ENCODE assay signal across 30 cellular contexts in the genomic region with DNA sequence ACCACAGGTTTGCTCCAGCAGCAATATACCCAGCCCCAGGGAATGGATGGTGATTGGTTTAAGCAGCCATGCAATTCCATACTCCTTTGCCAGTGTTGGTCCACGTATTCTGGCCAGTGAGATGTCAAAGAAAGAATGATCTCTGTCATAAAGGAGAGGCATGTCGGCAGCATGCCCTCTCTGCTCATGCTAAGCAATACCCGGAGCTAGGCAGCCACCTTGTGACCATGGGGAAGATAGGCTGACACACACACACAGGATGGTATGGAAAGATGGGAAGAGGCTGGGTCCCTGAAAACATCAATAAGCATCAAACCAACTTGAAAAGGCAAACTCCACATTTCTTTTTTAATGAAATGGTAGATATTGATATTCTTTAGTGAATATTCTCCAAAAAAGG. TPM values are rescaled to one million over a fixed set of nuclear protein-coding genes. Genes with fewer than 3 reads are reported as not detected.
DNase-seq lines count a peak whose midpoint lies in the region; ATAC-seq and TF ChIP-seq lines count a peak whose summit lies in the region.
"Had no signal": no experiment of that assay in that cellular context is flagged by ENCODE, and none has a peak within 500 bp of the region (broad histone marks: within the 10 kb centered on the region; RNA-seq: fewer than 3 reads in every experiment).

No MANE protein-coding gene starts in this region.

- TF ChIP-seq CTCF in WERI-Rb-1 (IDR thresholded peaks at IDR 0.05; ENCODE audit: low read depth, low read length): peak; percentile 23; the same call in 1 of the 2 replicates
- no peak for TF ChIP-seq CTCF in osteoblast (IDR thresholded peaks at IDR 0.05; ENCODE audit: extremely low read depth, low read depth, low read length)

- H3K27ac ChIP-seq in WERI-Rb-1 (no peak overlapping the region), osteoblast (ENCODE audit: low read depth, low read length) (no peak overlapping the region)
- H3K27ac ChIP-seq: pancreas, Peyer's patch, SJCRH30, tibial artery had no signal

- H3K9me3 ChIP-seq in WERI-Rb-1 (ENCODE audit: severe bottlenecking) (no peaks in the 10 kb centered on the region), osteoblast (ENCODE audit: low read depth, low read length) (no peaks in the 10 kb centered on the region)
- H3K9me3 ChIP-seq: pancreas, Peyer's patch, SJCRH30, tibial artery had no signal

- no peak overlapping the region for H3K4me3 Mint-ChIP-seq in activated naive CD4-positive, alpha-beta T cell treated with anti-CD3 and anti-CD28 coated beads for 36 hours
- H3K4me3 Mint-ChIP-seq in T-helper 2 cell treated with Interferon-gamma antibody and Interleukin-4, amounts not matched to agents 5 μg/mL and 100 μg/mL, for 36 hours: no peak overlapping the region
- no peak overlapping the region for H3K4me3 Mint-ChIP-seq in activated naive CD8-positive, alpha-beta T cell treated with anti-CD3 and anti-CD28 coated beads, Interleukin-2, amount 50 U/mL, for 24 hours
- H3K4me3 Mint-ChIP-seq: CD4-positive, alpha-beta memory T cell; natural killer cell treated with Interleukin-12 subunit alpha and Interleukin-12 subunit beta and Interleukin-15 and Interleukin-18, amount 100 ng/mL, for 72 hours had no signal

- no peak overlapping the region for H3K27ac Mint-ChIP-seq in activated naive CD4-positive, alpha-beta T cell treated with anti-CD3 and anti-CD28 coated beads for 36 hours
- no peak overlapping the region for H3K27ac Mint-ChIP-seq in T-helper 2 cell treated with Interferon-gamma antibody and Interleukin-4, amounts not matched to agents 5 μg/mL and 100 μg/mL, for 36 hours
- no peak overlapping the region for H3K27ac Mint-ChIP-seq in activated naive CD8-positive, alpha-beta T cell treated with anti-CD3 and anti-CD28 coated beads, Interleukin-2, amount 50 U/mL, for 24 hours
- H3K27ac Mint-ChIP-seq: CD4-positive, alpha-beta memory T cell; natural killer cell treated with Interleukin-12 subunit alpha and Interleukin-12 subunit beta and Interleukin-15 and Interleukin-18, amount 100 ng/mL, for 72 hours had no signal

- no peak overlapping the region for H3K4me2 ChIP-seq in osteoblast (ENCODE audit: insufficient read depth, low read length)
- H3K4me2 ChIP-seq: smooth muscle cell had no signal

- H3K4me3 ChIP-seq in WERI-Rb-1 (ENCODE audit: low read depth, low read length): no peak overlapping the region
- H3K4me3 ChIP-seq in osteoblast (ENCODE audit: insufficient read depth, low read length): no peak overlapping the region
- H3K4me3 ChIP-seq: pancreas, Peyer's patch, SJCRH30, smooth muscle cell, tibial artery had no signal

- H3K27me3 Mint-ChIP-seq in activated naive CD4-positive, alpha-beta T cell treated with anti-CD3 and anti-CD28 coated beads for 36 hours (ENCODE audit: low read depth): peaks cover 34% of the 10 kb centered on the region
- H3K27me3 Mint-ChIP-seq in T-helper 2 cell treated with Interferon-gamma antibody and Interleukin-4, amounts not matched to agents 5 μg/mL and 100 μg/mL, for 36 hours (ENCODE audit: low read depth): peaks cover 50% of the 10 kb centered on the region
- H3K27me3 Mint-ChIP-seq in activated naive CD8-positive, alpha-beta T cell treated with anti-CD3 and anti-CD28 coated beads, Interleukin-2, amount 50 U/mL, for 24 hours: peaks cover 36% of the 10 kb centered on the region

- DNase-seq in activated naive CD4-positive, alpha-beta T cell treated with anti-CD3 and anti-CD28 coated beads for 36 hours: peak; percentile 15
- DNase-seq in activated naive CD4-positive, alpha-beta T cell treated with anti-CD3 and anti-CD28 coated beads, Interleukin-2, amount 50 U/mL, for 16 hours: no peak
- peak; percentile 7 for DNase-seq in M059J (ENCODE audit: low read depth)
- no peak for DNase-seq in WERI-Rb-1
- peak; percentile 62 for DNase-seq in osteoblast (ENCODE audit: insufficient read length, low spot score, missing footprints)
- no peak for DNase-seq in T-helper 2 cell treated with Interferon-gamma antibody and Interleukin-4, amounts not matched to agents 5 μg/mL and 100 μg/mL, for 36 hours (ENCODE audit: low spot score)
- DNase-seq in activated naive CD8-positive, alpha-beta T cell treated with anti-CD3 and anti-CD28 coated beads, Interleukin-2, amount 50 U/mL, for 24 hours: no peak
- DNase-seq: activated effector memory CD4-positive, alpha-beta T cell treated with anti-CD3 and anti-CD28 coated beads, Interleukin-2, amount 50 U/mL, for 16 hours; activated T-cell treated with anti-CD3 and anti-CD28 coated beads, Interleukin-2, amount 50 U/mL, for 1 hour; AML-193; CD4-positive, alpha-beta memory T cell; cerebellar nuclear complex; DMS 273 treated with DMSO at 0.1 percent for 48 hours; GDM1; GOT3; NCI-H1048; NCI-H1694 treated with DMSO at 0.1 percent for 48 hours; NCI-H524; NK-92 treated with Interleukin-12 subunit alpha and Interleukin-12 subunit beta, amount 100 ng/mL, for 24 hours; pancreas; Peyer's patch; SJCRH30; stimulated activated CD4-positive, alpha-beta T cell treated with anti-CD3 and anti-CD28 coated beads, Interleukin-1b, Interleukin-23, amount 100 ng/mL, for 48 hours; tibial artery had no signal

- no peaks in the 10 kb centered on the region for H4K20me1 ChIP-seq in osteoblast (ENCODE audit: insufficient read depth, low read length)

- no peak overlapping the region for H2AFZ ChIP-seq in osteoblast (ENCODE audit: low read length)

- no peaks in the 10 kb centered on the region for H3K9me3 Mint-ChIP-seq in activated naive CD4-positive, alpha-beta T cell treated with anti-CD3 and anti-CD28 coated beads for 36 hours
- H3K9me3 Mint-ChIP-seq in T-helper 2 cell treated with Interferon-gamma antibody and Interleukin-4, amounts not matched to agents 5 μg/mL and 100 μg/mL, for 36 hours: no peaks in the 10 kb centered on the region
- no peaks in the 10 kb centered on the region for H3K9me3 Mint-ChIP-seq in activated naive CD8-positive, alpha-beta T cell treated with anti-CD3 and anti-CD28 coated beads, Interleukin-2, amount 50 U/mL, for 24 hours
- H3K9me3 Mint-ChIP-seq: natural killer cell treated with Interleukin-12 subunit alpha and Interleukin-12 subunit beta and Interleukin-15 and Interleukin-18, amount 100 ng/mL, for 72 hours had no signal

- CTCF ChIA-PET in activated naive CD4-positive, alpha-beta T cell treated with anti-CD3 and anti-CD28 coated beads for 36 hours (lab: Charles Lee): interaction anchor here (1.4 kb wide), 1 partner anchor 57 kb away, joined by 4 read pairs; no protein-coding TSS in a partner anchor

- no peak for ATAC-seq in HG03039 (IDR thresholded peaks at IDR 0.05; ENCODE audit: unreplicated experiment)
- no peak for ATAC-seq in activated naive CD8-positive, alpha-beta T cell treated with anti-CD3 and anti-CD28 coated beads, Interleukin-2, amount 50 U/mL, for 24 hours
- ATAC-seq: pancreas had no signal

- H3K27me3 ChIP-seq in WERI-Rb-1 (ENCODE audit: insufficient read depth, low read depth, severe bottlenecking) (no peaks in the 10 kb centered on the region), osteoblast (ENCODE audit: insufficient read depth, low read length) (peaks cover 32% of the 10 kb centered on the region)

- intact Hi-C loops in activated naive CD4-positive, alpha-beta T cell treated with anti-CD3 and anti-CD28 coated beads for 36 hours (cut with micrococcal nuclease): no loop called here

- no peaks in the 10 kb centered on the region for H3K4me1 ChIP-seq in osteoblast (ENCODE audit: insufficient read depth, low read length)
- H3K4me1 ChIP-seq: pancreas, SJCRH30 had no signal

- H3K4me1 Mint-ChIP-seq in activated naive CD4-positive, alpha-beta T cell treated with anti-CD3 and anti-CD28 coated beads for 36 hours (ENCODE audit: low read depth): peaks cover 7% of the 10 kb centered on the region
- peaks cover 2% of the 10 kb centered on the region for H3K4me1 Mint-ChIP-seq in T-helper 2 cell treated with Interferon-gamma antibody and Interleukin-4, amounts not matched to agents 5 μg/mL and 100 μg/mL, for 36 hours (ENCODE audit: low read depth)
- peaks cover 2% of the 10 kb centered on the region for H3K4me1 Mint-ChIP-seq in activated naive CD8-positive, alpha-beta T cell treated with anti-CD3 and anti-CD28 coated beads, Interleukin-2, amount 50 U/mL, for 24 hours

- H3K79me2 ChIP-seq in osteoblast (ENCODE audit: insufficient read depth, low read length): no peaks in the 10 kb centered on the region

- H3K36me3 Mint-ChIP-seq in activated naive CD4-positive, alpha-beta T cell treated with anti-CD3 and anti-CD28 coated beads for 36 hours (ENCODE audit: low read depth): no peaks in the 10 kb centered on the region
- H3K36me3 Mint-ChIP-seq in T-helper 2 cell treated with Interferon-gamma antibody and Interleukin-4, amounts not matched to agents 5 μg/mL and 100 μg/mL, for 36 hours (ENCODE audit: low read depth): no peaks in the 10 kb centered on the region
- no peaks in the 10 kb centered on the region for H3K36me3 Mint-ChIP-seq in activated naive CD8-positive, alpha-beta T cell treated with anti-CD3 and anti-CD28 coated beads, Interleukin-2, amount 50 U/mL, for 24 hours (ENCODE audit: low read depth)
- H3K36me3 Mint-ChIP-seq: CD4-positive, alpha-beta memory T cell; natural killer cell treated with Interleukin-12 subunit alpha and Interleukin-12 subunit beta and Interleukin-15 and Interleukin-18, amount 100 ng/mL, for 72 hours had no signal

- H3K36me3 ChIP-seq in WERI-Rb-1: peaks cover 43% of the 10 kb centered on the region
- no peaks in the 10 kb centered on the region for H3K36me3 ChIP-seq in osteoblast (ENCODE audit: insufficient read depth, low read length)
- H3K36me3 ChIP-seq: pancreas, Peyer's patch, SJCRH30, tibial artery had no signal

RNA-seq across cellular contexts. Expression of a gene that starts 5.1 kb away (rescaled TPM):
- total RNA-seq in activated naive CD4-positive, alpha-beta T cell treated with anti-CD3 and anti-CD28 coated beads for 36 hours: not detected
- total RNA-seq in M059J (2014; rRNA removed; shearing (Covaris generic)): not detected in 2 replicates
- not detected in 2 replicates for total RNA-seq in osteoblast
- total RNA-seq: A172; activated CD8-positive, alpha-beta memory T cell treated with anti-CD3 and anti-CD28 coated beads for 36 hours; CD4-positive, alpha-beta memory T cell; dermis microvascular lymphatic vessel endothelial cell; natural killer cell treated with Interleukin-12 subunit alpha and Interleukin-12 subunit beta and Interleukin-15 and Interleukin-18, amount 100 ng/mL, for 72 hours; SJCRH30; smooth muscle cell had no signal

Comparison
In these comparisons a context has a peak if more than half of its experiments do, and no peak if none do; other contexts are left out.
1. DNase-seq: peak in activated naive CD4-positive, alpha-beta T cell treated with anti-CD3 and anti-CD28 coated beads for 36 hours (single experiment), M059J (single experiment) and osteoblast (single experiment); none in activated naive CD4-positive, alpha-beta T cell treated with anti-CD3 and anti-CD28 coated beads, Interleukin-2, amount 50 U/mL, for 16 hours (single experiment), WERI-Rb-1 (single experiment), T-helper 2 cell treated with Interferon-gamma antibody and Interleukin-4, amounts not matched to agents 5 μg/mL and 100 μg/mL, for 36 hours (single experiment) and activated naive CD8-positive, alpha-beta T cell treated with anti-CD3 and anti-CD28 coated beads, Interleukin-2, amount 50 U/mL, for 24 hours (single experiment).